In the genomic region with DNA sequence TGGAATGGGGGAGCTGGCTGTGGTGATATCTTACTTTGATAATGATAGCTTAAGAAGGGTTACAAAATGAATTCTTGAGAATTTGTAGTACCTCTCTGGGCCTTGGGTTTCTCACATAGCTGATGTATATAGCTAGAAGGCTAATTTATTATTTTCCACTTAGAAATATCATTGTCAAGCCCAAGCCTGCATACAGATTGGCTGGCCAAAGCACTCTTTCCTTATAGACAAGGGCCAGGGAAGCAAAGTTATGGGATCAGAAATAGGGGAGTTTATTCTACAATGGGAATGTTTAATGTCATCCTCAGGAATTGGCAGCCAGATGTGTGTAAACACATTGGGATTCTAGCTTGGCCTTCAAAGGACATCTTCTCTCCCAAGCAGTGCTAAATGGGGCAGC, we compare ENCODE assay signal across 24 cellular contexts.
"Had no signal": no experiment of that assay in that cellular context is flagged by ENCODE, and none has a peak within 500 bp of the region (broad histone marks: within the 10 kb centered on the region; RNA-seq: fewer than 3 reads in every experiment).

No MANE protein-coding gene starts in this region.

- H3K27ac ChIP-seq: colonic mucosa, epithelial cell of prostate, esophagus squamous epithelium, gastrocnemius medialis, heart right ventricle, left lung, lower lobe of right lung had no signal

- DNase-seq: colonic mucosa; cortex of kidney; effector CD8-positive, alpha-beta T cell; effector memory CD8-positive, alpha-beta T cell; endodermal cell; erythroblast; esophagus squamous epithelium; foreskin fibroblast; foreskin melanocyte; gastrocnemius medialis; glutamatergic neuron; head of caudate nucleus; heart right ventricle; hippocampal formation; left cardiac atrium; left lung; left ventricle myocardium superior; lower lobe of right lung; mesenchymal stem cell; mucosa of descending colon; naive B cell had no signal

- H3K36me3 ChIP-seq: colonic mucosa, esophagus squamous epithelium, gastrocnemius medialis, heart right ventricle, left lung, lower lobe of right lung had no signal

- H3K4me3 ChIP-seq: colonic mucosa, esophagus squamous epithelium, gastrocnemius medialis, heart right ventricle, left lung, lower lobe of right lung, mucosa of descending colon had no signal

- H3K4me3 Mint-ChIP-seq: dendritic cell treated with granulocyte-macrophage colony-stimulating factor and Interleukin-4, amounts not matched to agents 40 ng/mL and 50 ng/mL, for 4 days; effector memory CD8-positive, alpha-beta T cell; endodermal cell; naive B cell had no signal

- H3K27ac Mint-ChIP-seq: dendritic cell treated with granulocyte-macrophage colony-stimulating factor and Interleukin-4, amounts not matched to agents 40 ng/mL and 50 ng/mL, for 4 days; effector memory CD8-positive, alpha-beta T cell; endodermal cell had no signal

- H3K36me3 Mint-ChIP-seq: naive B cell had no signal

- H3K4me1 Mint-ChIP-seq: naive B cell had no signal

- H3K9me3 Mint-ChIP-seq: endodermal cell, naive B cell had no signal

- H3K9me3 ChIP-seq: colonic mucosa, esophagus squamous epithelium, gastrocnemius medialis, heart right ventricle, left lung, lower lobe of right lung, mucosa of descending colon had no signal

- H3K4me1 ChIP-seq: colonic mucosa, esophagus squamous epithelium, gastrocnemius medialis, heart right ventricle, left lung, lower lobe of right lung had no signal

- ATAC-seq: effector memory CD8-positive, alpha-beta T cell; esophagus mucosa; gastrocnemius medialis; heart right ventricle; left cardiac atrium; left lung; left ventricle myocardium superior; lower lobe of right lung; mucosa of descending colon had no signal

- H3K27me3 ChIP-seq: colonic mucosa, esophagus squamous epithelium, gastrocnemius medialis, left lung had no signal
